ENCODE assay signal across 24 cellular contexts in genomic region chr9:83906144-83906543, GRCh38.
"Had no signal": no experiment of that assay in that cellular context is flagged by ENCODE, and none has a peak within 500 bp of the region (broad histone marks: within the 10 kb centered on the region; RNA-seq: fewer than 3 reads in every experiment).

No MANE protein-coding gene starts in this region.

- H3K4me3 ChIP-seq: heart right ventricle, pancreas, psoas muscle, right atrium auricular region, upper lobe of left lung had no signal

- H3K27ac ChIP-seq: heart right ventricle, neutrophil, pancreas, psoas muscle, right atrium auricular region, upper lobe of left lung had no signal

- H3K9me3 ChIP-seq: heart right ventricle, neutrophil, pancreas, psoas muscle, right atrium auricular region, upper lobe of left lung had no signal

- H3K4me1 Mint-ChIP-seq: activated CD4-positive, alpha-beta T cell treated with anti-CD3 and anti-CD28 coated beads for 36 hours; activated T-helper 17 cell treated with anti-CD3 and anti-CD28 coated beads, Interleukin-2, amount 50 U/mL, for 72 hours; memory B cell; T-cell had no signal

- H3K27me3 Mint-ChIP-seq: activated CD4-positive, alpha-beta T cell treated with anti-CD3 and anti-CD28 coated beads for 36 hours; activated naive CD8-positive, alpha-beta T cell; activated T-cell treated with anti-CD3 and anti-CD28 coated beads, Interleukin-2, amount 50 U/mL, for 24 hours; activated T-helper 17 cell treated with anti-CD3 and anti-CD28 coated beads, Interleukin-2, amount 50 U/mL, for 72 hours; dendritic cell treated with granulocyte-macrophage colony-stimulating factor and Interleukin-4, amounts not matched to agents 40 ng/mL and 50 ng/mL, for 4 days; memory B cell; natural killer cell treated with Interleukin-12 subunit alpha and Interleukin-12 subunit beta and Interleukin-15 and Interleukin-18, amount 100 ng/mL, for 72 hours; T-cell had no signal

- ATAC-seq: activated CD4-positive, alpha-beta T cell treated with anti-CD3 and anti-CD28 coated beads for 36 hours; activated T-helper 17 cell treated with anti-CD3 and anti-CD28 coated beads, Interleukin-2, amount 50 U/mL, for 72 hours; heart right ventricle; left colon; natural killer cell treated with Interleukin-12 subunit alpha and Interleukin-12 subunit beta and Interleukin-15 and Interleukin-18, amount 100 ng/mL, for 72 hours; pancreas; psoas muscle; T-cell had no signal

- H3K36me3 Mint-ChIP-seq: natural killer cell treated with Interleukin-12 subunit alpha and Interleukin-12 subunit beta and Interleukin-15 and Interleukin-18, amount 100 ng/mL, for 72 hours had no signal

- H3K9me3 Mint-ChIP-seq: activated T-cell treated with anti-CD3 and anti-CD28 coated beads, Interleukin-2, amount 50 U/mL, for 24 hours; activated T-helper 17 cell treated with anti-CD3 and anti-CD28 coated beads, Interleukin-2, amount 50 U/mL, for 72 hours; dendritic cell treated with granulocyte-macrophage colony-stimulating factor and Interleukin-4, amounts not matched to agents 40 ng/mL and 50 ng/mL, for 4 days; memory B cell; natural killer cell treated with Interleukin-12 subunit alpha and Interleukin-12 subunit beta and Interleukin-15 and Interleukin-18, amount 100 ng/mL, for 72 hours; T-cell had no signal

- H3K4me1 ChIP-seq: heart right ventricle, pancreas, psoas muscle, right atrium auricular region, upper lobe of left lung had no signal

- H3K4me3 Mint-ChIP-seq: activated CD4-positive, alpha-beta T cell treated with anti-CD3 and anti-CD28 coated beads for 36 hours; activated naive CD8-positive, alpha-beta T cell; activated T-cell treated with anti-CD3 and anti-CD28 coated beads, Interleukin-2, amount 50 U/mL, for 24 hours; activated T-helper 17 cell treated with anti-CD3 and anti-CD28 coated beads, Interleukin-2, amount 50 U/mL, for 72 hours; dendritic cell treated with granulocyte-macrophage colony-stimulating factor and Interleukin-4, amounts not matched to agents 40 ng/mL and 50 ng/mL, for 4 days; memory B cell; natural killer cell treated with Interleukin-12 subunit alpha and Interleukin-12 subunit beta and Interleukin-15 and Interleukin-18, amount 100 ng/mL, for 72 hours; T-cell had no signal

- H3K27ac Mint-ChIP-seq: activated CD4-positive, alpha-beta T cell treated with anti-CD3 and anti-CD28 coated beads for 36 hours; activated naive CD8-positive, alpha-beta T cell; activated T-cell treated with anti-CD3 and anti-CD28 coated beads, Interleukin-2, amount 50 U/mL, for 24 hours; activated T-helper 17 cell treated with anti-CD3 and anti-CD28 coated beads, Interleukin-2, amount 50 U/mL, for 72 hours; dendritic cell treated with granulocyte-macrophage colony-stimulating factor and Interleukin-4, amounts not matched to agents 40 ng/mL and 50 ng/mL, for 4 days; memory B cell; natural killer cell treated with Interleukin-12 subunit alpha and Interleukin-12 subunit beta and Interleukin-15 and Interleukin-18, amount 100 ng/mL, for 72 hours; T-cell had no signal

- DNase-seq: activated CD4-positive, alpha-beta T cell treated with anti-CD3 and anti-CD28 coated beads for 36 hours; activated CD4-positive, alpha-beta T cell treated with anti-CD3 and anti-CD28 coated beads, Interleukin-2, amount 50 U/mL, for 4 hours; activated CD8-positive, alpha-beta memory T cell treated with anti-CD3 and anti-CD28 coated beads for 24 hours; activated CD8-positive, alpha-beta memory T cell treated with anti-CD3 and anti-CD28 coated beads, Interleukin-2, amount 50 U/mL, for 4 hours; activated naive CD4-positive, alpha-beta T cell; activated T-cell treated with anti-CD3 and anti-CD28 coated beads, Interleukin-2, amount 50 U/mL, for 24 hours; effector CD4-positive, alpha-beta T cell; heart right ventricle; left colon; pancreas; psoas muscle; stimulated activated CD4-positive, alpha-beta T cell treated with anti-CD3 and anti-CD28 coated beads, Interleukin-4, amount 100 ng/mL, for 24 hours; stimulated activated naive CD4-positive, alpha-beta T cell treated with Interleukin-2 at 50 U/mL for 16 hours; T-cell; upper lobe of left lung had no signal

- H3K36me3 ChIP-seq: neutrophil, pancreas, right atrium auricular region had no signal

- FAIRE-seq: keratinocyte, pancreas, TTC549 had no signal

- H3K27me3 ChIP-seq: heart right ventricle, neutrophil, pancreas, right atrium auricular region, upper lobe of left lung had no signal
